In genomic region chr21:42617476-42617875, GRCh38 we compare ENCODE assay signal across 18 cellular contexts.
"Had no signal": no experiment of that assay in that cellular context is flagged by ENCODE, and none has a peak within 500 bp of the region (broad histone marks: within the 10 kb centered on the region; RNA-seq: fewer than 3 reads in every experiment).

No MANE protein-coding gene starts in this region.

- H3K36me3 Mint-ChIP-seq: stimulated activated effector memory CD8-positive, alpha-beta T cell treated with anti-CD3 and anti-CD28 coated beads, Interleukin-12 subunit alpha, Interleukin-12 subunit beta, amount 100 ng/mL, for 72 hours had no signal

- H3K9me3 Mint-ChIP-seq: stimulated activated effector memory CD8-positive, alpha-beta T cell treated with anti-CD3 and anti-CD28 coated beads, Interleukin-12 subunit alpha, Interleukin-12 subunit beta, amount 100 ng/mL, for 72 hours had no signal

- H3K27ac Mint-ChIP-seq: progenitor cell of endocrine pancreas; stimulated activated effector memory CD8-positive, alpha-beta T cell treated with anti-CD3 and anti-CD28 coated beads, Interleukin-12 subunit alpha, Interleukin-12 subunit beta, amount 100 ng/mL, for 72 hours had no signal

- DNase-seq: effector memory CD4-positive, alpha-beta T cell; heart right ventricle; hypothalamus; left cardiac atrium; left ventricle myocardium superior; mucosa of descending colon; naive thymus-derived CD8-positive, alpha-beta T cell; ovary; stimulated activated CD4-positive, alpha-beta T cell treated with anti-CD3 and anti-CD28 coated beads, Interleukin-4, amount 100 ng/mL, for 1 hour; stimulated activated CD8-positive, alpha-beta memory T cell treated with anti-CD3 and anti-CD28 coated beads, Interleukin-4, amount 100 ng/mL, for 48 hours; stimulated activated naive CD8-positive, alpha-beta T cell treated with anti-CD3 and anti-CD28 coated beads, Interleukin-15, Interleukin-2, amounts not matched to agents 100 U/mL and 50 U/mL, for 24 hours; tibial artery had no signal

- H3K9me3 ChIP-seq: mucosa of descending colon, upper lobe of left lung, uterus had no signal

- H3K27me3 ChIP-seq: ovary, upper lobe of left lung, uterus had no signal

- H3K4me2 ChIP-seq: smooth muscle cell had no signal

- H3K36me3 ChIP-seq: heart right ventricle, ovary, tibial artery, upper lobe of left lung, uterus had no signal

- H3K4me3 ChIP-seq: heart right ventricle, mucosa of descending colon, ovary, smooth muscle cell, tibial artery, upper lobe of left lung, uterus had no signal

- H3K4me1 ChIP-seq: uterus had no signal

- H3K27ac ChIP-seq: heart right ventricle, ovary, tibial artery, upper lobe of left lung, uterus had no signal

- ATAC-seq: esophagus mucosa; left ventricle myocardium superior; naive thymus-derived CD8-positive, alpha-beta T cell; stimulated activated effector memory CD8-positive, alpha-beta T cell treated with anti-CD3 and anti-CD28 coated beads, Interleukin-12 subunit alpha, Interleukin-12 subunit beta, amount 100 ng/mL, for 72 hours; stimulated activated naive CD8-positive, alpha-beta T cell treated with anti-CD3 and anti-CD28 coated beads, Interleukin-15, Interleukin-2, amounts not matched to agents 100 U/mL and 50 U/mL, for 24 hours had no signal

- H3K4me3 Mint-ChIP-seq: naive thymus-derived CD8-positive, alpha-beta T cell; stimulated activated effector memory CD8-positive, alpha-beta T cell treated with anti-CD3 and anti-CD28 coated beads, Interleukin-12 subunit alpha, Interleukin-12 subunit beta, amount 100 ng/mL, for 72 hours had no signal
